ENCODE assay signal across 1 cellular context in the genomic region with DNA sequence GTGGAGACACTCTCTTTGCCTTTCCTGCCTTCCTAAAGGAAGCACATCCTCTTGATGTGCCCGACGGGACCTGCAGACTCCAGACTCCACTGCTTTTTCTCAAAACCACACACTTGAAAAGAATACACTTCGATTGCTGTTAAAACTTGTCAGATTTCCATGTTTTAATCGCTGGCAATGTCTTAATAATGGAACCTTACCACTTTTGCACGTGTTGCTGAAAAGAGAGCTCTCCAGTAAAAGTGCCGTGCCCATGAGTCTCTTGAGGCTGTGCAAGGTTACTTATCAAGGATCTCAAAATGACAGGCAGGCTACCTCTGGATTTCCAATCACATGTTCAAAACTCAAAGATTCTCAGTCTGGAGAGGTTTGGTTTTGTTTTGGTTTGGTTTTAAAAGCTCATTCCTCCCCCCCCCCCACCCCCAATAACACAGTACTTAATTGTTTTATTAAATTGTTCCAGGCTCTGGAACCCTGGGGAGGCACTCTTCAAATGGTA.
TF ChIP-seq lines count a peak whose summit lies in the region.

No MANE protein-coding gene starts in this region.

TF ChIP-seq in WTC11, 78 proteins besides CTCF, POLR2A, EP300 and RAD21 (continued from another document):
- TF ChIP-seq JAZF1 (CRISPR knock-in tag; IDR thresholded peaks at IDR 0.05) (no peak), FOXJ3 (CRISPR knock-in tag; IDR thresholded peaks at IDR 0.05; ENCODE audit: borderline replicate concordance) (no peak), ELF4 (CRISPR knock-in tag; IDR thresholded peaks at IDR 0.05; ENCODE audit: low read depth) (no peak), ETV6 (CRISPR knock-in tag; IDR thresholded peaks at IDR 0.05) (no peak)
